Comparison of ENCODE assay signal across 1 cellular context in the genomic region with DNA sequence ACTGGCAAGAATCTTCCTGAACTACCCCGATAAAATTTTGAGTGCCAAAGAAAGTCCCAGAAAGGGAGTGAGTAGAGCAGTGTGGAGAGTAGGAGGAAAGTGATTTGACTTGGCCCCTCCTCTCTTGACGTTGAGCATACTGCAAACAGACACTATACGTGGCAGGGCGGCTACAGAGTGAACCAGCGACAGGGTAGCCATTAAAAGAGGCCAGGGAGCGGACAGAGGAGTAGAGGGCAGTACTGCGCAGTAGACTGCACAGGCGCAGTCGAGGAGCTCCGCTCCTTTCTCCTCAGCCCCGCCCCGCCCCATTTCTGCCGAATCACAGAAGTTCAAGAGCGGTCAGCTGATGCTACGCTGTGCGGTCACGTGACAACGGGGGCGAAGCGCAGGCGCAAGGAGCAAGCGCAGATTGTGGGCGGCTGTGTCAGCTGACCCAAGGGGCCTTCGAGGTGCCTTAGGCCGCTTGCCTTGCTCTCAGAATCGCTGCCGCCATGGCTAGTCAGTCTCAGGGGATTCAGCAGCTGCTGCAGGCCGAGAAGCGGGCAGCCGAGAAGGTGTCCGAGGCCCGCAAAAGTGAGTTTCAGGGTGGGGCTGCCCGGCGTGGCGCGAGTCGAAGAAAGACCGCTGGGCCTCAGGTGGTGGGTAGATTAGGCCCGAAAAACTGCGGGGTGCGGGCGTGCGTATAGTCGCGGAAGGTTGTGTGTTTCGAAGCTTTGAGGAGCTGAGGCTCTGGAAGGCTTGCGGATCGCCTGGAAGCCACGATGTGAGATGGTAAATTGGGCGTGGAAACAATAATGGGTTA.
TF ChIP-seq lines count a peak whose summit lies in the region.

A gene with protein sequence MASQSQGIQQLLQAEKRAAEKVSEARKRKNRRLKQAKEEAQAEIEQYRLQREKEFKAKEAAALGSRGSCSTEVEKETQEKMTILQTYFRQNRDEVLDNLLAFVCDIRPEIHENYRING (plus strand): TSS at position 425 of the 805 bp plus-strand sequence. CDS start 70 bp downstream, at position 495.

TF ChIP-seq in K562, 482 proteins besides CTCF, POLR2A, EP300 and RAD21 (continued from another document and continues in another):
- peak; percentile 15; the same call in 1 of the 2 replicates for TF ChIP-seq TRIM28 (IDR thresholded peaks at IDR 0.05)
- peak; percentile 84 for TF ChIP-seq SP1 (CRISPR knock-in tag; IDR thresholded peaks at IDR 0.05)
- TF ChIP-seq GTF2A2 (tag; IDR thresholded peaks at IDR 0.05) = no peak
- TF ChIP-seq TEAD2 (tag; IDR thresholded peaks at IDR 0.05) = no peak
- TF ChIP-seq SMAD1 (IDR thresholded peaks at IDR 0.05; ENCODE audit: low read depth, low read length, partially characterized antibody) = peak; percentile 73
- TF ChIP-seq PYGO2 (tag; IDR thresholded peaks at IDR 0.05) = no peak
- peak; percentile 89 for TF ChIP-seq NFE2 (IDR thresholded peaks at IDR 0.05; ENCODE audit: low read depth)
- TF ChIP-seq, protein P1, sequence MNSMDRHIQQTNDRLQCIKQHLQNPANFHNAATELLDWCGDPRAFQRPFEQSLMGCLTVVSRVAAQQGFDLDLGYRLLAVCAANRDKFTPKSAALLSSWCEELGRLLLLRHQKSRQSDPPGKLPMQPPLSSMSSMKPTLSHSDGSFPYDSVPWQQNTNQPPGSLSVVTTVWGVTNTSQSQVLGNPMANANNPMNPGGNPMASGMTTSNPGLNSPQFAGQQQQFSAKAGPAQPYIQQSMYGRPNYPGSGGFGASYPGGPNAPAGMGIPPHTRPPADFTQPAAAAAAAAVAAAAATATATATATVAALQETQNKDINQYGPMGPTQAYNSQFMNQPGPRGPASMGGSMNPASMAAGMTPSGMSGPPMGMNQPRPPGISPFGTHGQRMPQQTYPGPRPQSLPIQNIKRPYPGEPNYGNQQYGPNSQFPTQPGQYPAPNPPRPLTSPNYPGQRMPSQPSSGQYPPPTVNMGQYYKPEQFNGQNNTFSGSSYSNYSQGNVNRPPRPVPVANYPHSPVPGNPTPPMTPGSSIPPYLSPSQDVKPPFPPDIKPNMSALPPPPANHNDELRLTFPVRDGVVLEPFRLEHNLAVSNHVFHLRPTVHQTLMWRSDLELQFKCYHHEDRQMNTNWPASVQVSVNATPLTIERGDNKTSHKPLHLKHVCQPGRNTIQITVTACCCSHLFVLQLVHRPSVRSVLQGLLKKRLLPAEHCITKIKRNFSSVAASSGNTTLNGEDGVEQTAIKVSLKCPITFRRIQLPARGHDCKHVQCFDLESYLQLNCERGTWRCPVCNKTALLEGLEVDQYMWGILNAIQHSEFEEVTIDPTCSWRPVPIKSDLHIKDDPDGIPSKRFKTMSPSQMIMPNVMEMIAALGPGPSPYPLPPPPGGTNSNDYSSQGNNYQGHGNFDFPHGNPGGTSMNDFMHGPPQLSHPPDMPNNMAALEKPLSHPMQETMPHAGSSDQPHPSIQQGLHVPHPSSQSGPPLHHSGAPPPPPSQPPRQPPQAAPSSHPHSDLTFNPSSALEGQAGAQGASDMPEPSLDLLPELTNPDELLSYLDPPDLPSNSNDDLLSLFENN (IDR thresholded peaks at IDR 0.05; ENCODE audit: low read depth in 2 of 2, low read length in 2 of 2) = peak in 1 of 2 experiments; percentile 38; a peak in 1 of 4 replicates
- TF ChIP-seq SRSF9 (IDR thresholded peaks at IDR 0.05; ENCODE audit: borderline replicate concordance, low read depth, low read length) = no peak
- no peak for TF ChIP-seq PPARD (CRISPR knock-in tag; IDR thresholded peaks at IDR 0.05)
- no peak for TF ChIP-seq POLR3G (IDR thresholded peaks at IDR 0.05; ENCODE audit: extremely low read depth, insufficient read length, insufficient replicate concordance)
- TF ChIP-seq CCNT2 (IDR thresholded peaks at IDR 0.05; ENCODE audit: borderline replicate concordance, extremely low read depth, insufficient read length, low read depth, low read length) = peak; percentile 45
- no peak for TF ChIP-seq ARID1B (IDR thresholded peaks at IDR 0.05)
- TF ChIP-seq FOXK1 (CRISPR knock-in tag; IDR thresholded peaks at IDR 0.05; ENCODE audit: borderline replicate concordance) = peak; percentile 38; the same call in 1 of the 2 replicates
- TF ChIP-seq ZNF175 (CRISPR knock-in tag; IDR thresholded peaks at IDR 0.05; ENCODE audit: low read depth) = 0 out of 2 replicates have a peak, but pooled peaks have one; percentile 69
- TF ChIP-seq ILK (tag; IDR thresholded peaks at IDR 0.05; ENCODE audit: borderline replicate concordance, low read depth) = no peak
- TF ChIP-seq MED1 (CRISPR knock-in tag; IDR thresholded peaks at IDR 0.05; ENCODE audit: borderline replicate concordance) = no peak
- no peak for TF ChIP-seq TCFL5 (CRISPR knock-in tag; conservative IDR thresholded peaks at IDR 0.05)
- TF ChIP-seq, protein P2, sequence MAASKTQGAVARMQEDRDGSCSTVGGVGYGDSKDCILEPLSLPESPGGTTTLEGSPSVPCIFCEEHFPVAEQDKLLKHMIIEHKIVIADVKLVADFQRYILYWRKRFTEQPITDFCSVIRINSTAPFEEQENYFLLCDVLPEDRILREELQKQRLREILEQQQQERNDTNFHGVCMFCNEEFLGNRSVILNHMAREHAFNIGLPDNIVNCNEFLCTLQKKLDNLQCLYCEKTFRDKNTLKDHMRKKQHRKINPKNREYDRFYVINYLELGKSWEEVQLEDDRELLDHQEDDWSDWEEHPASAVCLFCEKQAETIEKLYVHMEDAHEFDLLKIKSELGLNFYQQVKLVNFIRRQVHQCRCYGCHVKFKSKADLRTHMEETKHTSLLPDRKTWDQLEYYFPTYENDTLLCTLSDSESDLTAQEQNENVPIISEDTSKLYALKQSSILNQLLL (CRISPR knock-in tag; IDR thresholded peaks at IDR 0.05; ENCODE audit: borderline replicate concordance) = no peak
- TF ChIP-seq, protein P3, sequence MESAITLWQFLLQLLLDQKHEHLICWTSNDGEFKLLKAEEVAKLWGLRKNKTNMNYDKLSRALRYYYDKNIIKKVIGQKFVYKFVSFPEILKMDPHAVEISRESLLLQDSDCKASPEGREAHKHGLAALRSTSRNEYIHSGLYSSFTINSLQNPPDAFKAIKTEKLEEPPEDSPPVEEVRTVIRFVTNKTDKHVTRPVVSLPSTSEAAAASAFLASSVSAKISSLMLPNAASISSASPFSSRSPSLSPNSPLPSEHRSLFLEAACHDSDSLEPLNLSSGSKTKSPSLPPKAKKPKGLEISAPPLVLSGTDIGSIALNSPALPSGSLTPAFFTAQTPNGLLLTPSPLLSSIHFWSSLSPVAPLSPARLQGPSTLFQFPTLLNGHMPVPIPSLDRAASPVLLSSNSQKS (CRISPR knock-in tag; IDR thresholded peaks at IDR 0.05) = no peak
- TF ChIP-seq NR2C1 (IDR thresholded peaks at IDR 0.05) = peak; percentile 78; the same call in 1 of the 2 replicates
- TF ChIP-seq NR2C1 (tag; IDR thresholded peaks at IDR 0.05) = no peak
- TF ChIP-seq SIX5 (IDR thresholded peaks at IDR 0.05; ENCODE audit: borderline replicate concordance in 1 of 2, insufficient read depth in 1 of 2, low read depth in 1 of 2, low read length in 2 of 2) = no peak
- TF ChIP-seq TSC22D4 (tag; IDR thresholded peaks at IDR 0.05) = no peak
- TF ChIP-seq, protein P4, sequence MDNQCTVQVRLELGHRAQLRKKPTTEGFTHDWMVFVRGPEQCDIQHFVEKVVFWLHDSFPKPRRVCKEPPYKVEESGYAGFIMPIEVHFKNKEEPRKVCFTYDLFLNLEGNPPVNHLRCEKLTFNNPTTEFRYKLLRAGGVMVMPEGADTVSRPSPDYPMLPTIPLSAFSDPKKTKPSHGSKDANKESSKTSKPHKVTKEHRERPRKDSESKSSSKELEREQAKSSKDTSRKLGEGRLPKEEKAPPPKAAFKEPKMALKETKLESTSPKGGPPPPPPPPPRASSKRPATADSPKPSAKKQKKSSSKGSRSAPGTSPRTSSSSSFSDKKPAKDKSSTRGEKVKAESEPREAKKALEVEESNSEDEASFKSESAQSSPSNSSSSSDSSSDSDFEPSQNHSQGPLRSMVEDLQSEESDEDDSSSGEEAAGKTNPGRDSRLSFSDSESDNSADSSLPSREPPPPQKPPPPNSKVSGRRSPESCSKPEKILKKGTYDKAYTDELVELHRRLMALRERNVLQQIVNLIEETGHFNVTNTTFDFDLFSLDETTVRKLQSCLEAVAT (IDR thresholded peaks at IDR 0.05) = no peak
- TF ChIP-seq ARHGAP35 (IDR thresholded peaks at IDR 0.05; ENCODE audit: partially characterized antibody) = no peak
- no peak for TF ChIP-seq PCBP2 (IDR thresholded peaks at IDR 0.05; ENCODE audit: low read depth, low read length, poor library complexity, severe bottlenecking)
- no peak for TF ChIP-seq RUNX1 (IDR thresholded peaks at IDR 0.05; ENCODE audit: low read depth)
- no peak; the same call in 1 of the 2 replicates for TF ChIP-seq CBX1 (IDR thresholded peaks at IDR 0.05; ENCODE audit: low read depth)
- no peak for TF ChIP-seq KLF13 (tag; IDR thresholded peaks at IDR 0.05; ENCODE audit: borderline replicate concordance, low read depth)
- TF ChIP-seq, protein P5, sequence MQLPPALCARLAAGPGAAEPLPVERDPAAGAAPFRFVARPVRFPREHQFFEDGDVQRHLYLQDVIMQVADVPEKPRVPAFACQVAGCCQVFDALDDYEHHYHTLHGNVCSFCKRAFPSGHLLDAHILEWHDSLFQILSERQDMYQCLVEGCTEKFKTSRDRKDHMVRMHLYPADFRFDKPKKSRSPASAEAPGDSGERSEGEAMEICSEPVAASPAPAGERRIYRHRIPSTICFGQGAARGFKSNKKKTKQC (CRISPR knock-in tag; IDR thresholded peaks at IDR 0.05) = no peak
- no peak for TF ChIP-seq U2AF2 (optimal IDR thresholded peaks at IDR 0.05; ENCODE audit: low read depth, low read length)
- TF ChIP-seq HMG20B (CRISPR knock-in tag; IDR thresholded peaks at IDR 0.05) = 0 out of 2 replicates have a peak, but pooled peaks have one; percentile 32
- no peak for TF ChIP-seq SMARCA4 (IDR thresholded peaks at IDR 0.05)
- no peak for TF ChIP-seq ZKSCAN1 (IDR thresholded peaks at IDR 0.05; ENCODE audit: low read depth, low read length)
- no peak for TF ChIP-seq TAF15 (IDR thresholded peaks at IDR 0.05; ENCODE audit: low read depth, low read length)
- no peak for TF ChIP-seq ZNF431 (CRISPR knock-in tag; IDR thresholded peaks at IDR 0.05)
- TF ChIP-seq ATF7 (IDR thresholded peaks at IDR 0.05) = peak; percentile 71; the same call in 1 of the 2 replicates
- TF ChIP-seq HDGF (IDR thresholded peaks at IDR 0.05) = no peak
- TF ChIP-seq KHSRP (IDR thresholded peaks at IDR 0.05) = no peak
- TF ChIP-seq, protein P6, sequence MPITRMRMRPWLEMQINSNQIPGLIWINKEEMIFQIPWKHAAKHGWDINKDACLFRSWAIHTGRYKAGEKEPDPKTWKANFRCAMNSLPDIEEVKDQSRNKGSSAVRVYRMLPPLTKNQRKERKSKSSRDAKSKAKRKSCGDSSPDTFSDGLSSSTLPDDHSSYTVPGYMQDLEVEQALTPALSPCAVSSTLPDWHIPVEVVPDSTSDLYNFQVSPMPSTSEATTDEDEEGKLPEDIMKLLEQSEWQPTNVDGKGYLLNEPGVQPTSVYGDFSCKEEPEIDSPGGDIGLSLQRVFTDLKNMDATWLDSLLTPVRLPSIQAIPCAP (CRISPR knock-in tag; IDR thresholded peaks at IDR 0.05; ENCODE audit: borderline replicate concordance) = 0 out of 2 replicates have a peak, but pooled peaks have one; percentile 36
- TF ChIP-seq, protein P7, sequence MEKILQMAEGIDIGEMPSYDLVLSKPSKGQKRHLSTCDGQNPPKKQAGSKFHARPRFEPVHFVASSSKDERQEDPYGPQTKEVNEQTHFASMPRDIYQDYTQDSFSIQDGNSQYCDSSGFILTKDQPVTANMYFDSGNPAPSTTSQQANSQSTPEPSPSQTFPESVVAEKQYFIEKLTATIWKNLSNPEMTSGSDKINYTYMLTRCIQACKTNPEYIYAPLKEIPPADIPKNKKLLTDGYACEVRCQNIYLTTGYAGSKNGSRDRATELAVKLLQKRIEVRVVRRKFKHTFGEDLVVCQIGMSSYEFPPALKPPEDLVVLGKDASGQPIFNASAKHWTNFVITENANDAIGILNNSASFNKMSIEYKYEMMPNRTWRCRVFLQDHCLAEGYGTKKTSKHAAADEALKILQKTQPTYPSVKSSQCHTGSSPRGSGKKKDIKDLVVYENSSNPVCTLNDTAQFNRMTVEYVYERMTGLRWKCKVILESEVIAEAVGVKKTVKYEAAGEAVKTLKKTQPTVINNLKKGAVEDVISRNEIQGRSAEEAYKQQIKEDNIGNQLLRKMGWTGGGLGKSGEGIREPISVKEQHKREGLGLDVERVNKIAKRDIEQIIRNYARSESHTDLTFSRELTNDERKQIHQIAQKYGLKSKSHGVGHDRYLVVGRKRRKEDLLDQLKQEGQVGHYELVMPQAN (IDR thresholded peaks at IDR 0.05; ENCODE audit: borderline replicate concordance) = peak; percentile 91
- TF ChIP-seq CHCHD3 (CRISPR knock-in tag; IDR thresholded peaks at IDR 0.05) = no peak
- TF ChIP-seq STAT5B (CRISPR knock-in tag; IDR thresholded peaks at IDR 0.05) = no peak
- no peak for TF ChIP-seq NR1H2 (CRISPR knock-in tag; IDR thresholded peaks at IDR 0.05)
- TF ChIP-seq KDM4B (IDR thresholded peaks at IDR 0.05; ENCODE audit: borderline replicate concordance in 2 of 2, low read depth in 1 of 2) = no peak
- TF ChIP-seq, protein P8, sequence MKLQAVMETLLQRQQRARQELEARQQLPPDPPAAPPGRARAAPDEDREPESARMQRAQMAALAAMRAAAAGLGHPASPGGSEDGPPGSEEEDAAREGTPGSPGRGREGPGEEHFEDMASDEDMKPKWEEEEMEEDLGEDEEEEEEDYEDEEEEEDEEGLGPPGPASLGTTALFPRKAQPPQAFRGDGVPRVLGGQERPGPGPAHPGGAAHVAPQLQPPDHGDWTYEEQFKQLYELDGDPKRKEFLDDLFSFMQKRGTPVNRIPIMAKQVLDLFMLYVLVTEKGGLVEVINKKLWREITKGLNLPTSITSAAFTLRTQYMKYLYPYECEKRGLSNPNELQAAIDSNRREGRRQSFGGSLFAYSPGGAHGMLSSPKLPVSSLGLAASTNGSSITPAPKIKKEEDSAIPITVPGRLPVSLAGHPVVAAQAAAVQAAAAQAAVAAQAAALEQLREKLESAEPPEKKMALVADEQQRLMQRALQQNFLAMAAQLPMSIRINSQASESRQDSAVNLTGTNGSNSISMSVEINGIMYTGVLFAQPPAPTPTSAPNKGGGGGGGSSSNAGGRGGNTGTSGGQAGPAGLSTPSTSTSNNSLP (IDR thresholded peaks at IDR 0.05; ENCODE audit: borderline replicate concordance, low read depth, low read length) = no peak
- TF ChIP-seq, protein P9, sequence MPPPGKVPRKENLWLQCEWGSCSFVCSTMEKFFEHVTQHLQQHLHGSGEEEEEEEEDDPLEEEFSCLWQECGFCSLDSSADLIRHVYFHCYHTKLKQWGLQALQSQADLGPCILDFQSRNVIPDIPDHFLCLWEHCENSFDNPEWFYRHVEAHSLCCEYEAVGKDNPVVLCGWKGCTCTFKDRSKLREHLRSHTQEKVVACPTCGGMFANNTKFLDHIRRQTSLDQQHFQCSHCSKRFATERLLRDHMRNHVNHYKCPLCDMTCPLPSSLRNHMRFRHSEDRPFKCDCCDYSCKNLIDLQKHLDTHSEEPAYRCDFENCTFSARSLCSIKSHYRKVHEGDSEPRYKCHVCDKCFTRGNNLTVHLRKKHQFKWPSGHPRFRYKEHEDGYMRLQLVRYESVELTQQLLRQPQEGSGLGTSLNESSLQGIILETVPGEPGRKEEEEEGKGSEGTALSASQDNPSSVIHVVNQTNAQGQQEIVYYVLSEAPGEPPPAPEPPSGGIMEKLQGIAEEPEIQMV (tag; conservative IDR thresholded peaks at IDR 0.05; ENCODE audit: low read depth) = no peak
- TF ChIP-seq, protein P10, sequence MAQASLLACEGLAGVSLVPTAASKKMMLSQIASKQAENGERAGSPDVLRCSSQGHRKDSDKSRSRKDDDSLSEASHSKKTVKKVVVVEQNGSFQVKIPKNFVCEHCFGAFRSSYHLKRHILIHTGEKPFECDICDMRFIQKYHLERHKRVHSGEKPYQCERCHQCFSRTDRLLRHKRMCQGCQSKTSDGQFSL (CRISPR knock-in tag; IDR thresholded peaks at IDR 0.05) = no peak
- TF ChIP-seq, protein P10 (tag; IDR thresholded peaks at IDR 0.05) = no peak
